In the genomic region with DNA sequence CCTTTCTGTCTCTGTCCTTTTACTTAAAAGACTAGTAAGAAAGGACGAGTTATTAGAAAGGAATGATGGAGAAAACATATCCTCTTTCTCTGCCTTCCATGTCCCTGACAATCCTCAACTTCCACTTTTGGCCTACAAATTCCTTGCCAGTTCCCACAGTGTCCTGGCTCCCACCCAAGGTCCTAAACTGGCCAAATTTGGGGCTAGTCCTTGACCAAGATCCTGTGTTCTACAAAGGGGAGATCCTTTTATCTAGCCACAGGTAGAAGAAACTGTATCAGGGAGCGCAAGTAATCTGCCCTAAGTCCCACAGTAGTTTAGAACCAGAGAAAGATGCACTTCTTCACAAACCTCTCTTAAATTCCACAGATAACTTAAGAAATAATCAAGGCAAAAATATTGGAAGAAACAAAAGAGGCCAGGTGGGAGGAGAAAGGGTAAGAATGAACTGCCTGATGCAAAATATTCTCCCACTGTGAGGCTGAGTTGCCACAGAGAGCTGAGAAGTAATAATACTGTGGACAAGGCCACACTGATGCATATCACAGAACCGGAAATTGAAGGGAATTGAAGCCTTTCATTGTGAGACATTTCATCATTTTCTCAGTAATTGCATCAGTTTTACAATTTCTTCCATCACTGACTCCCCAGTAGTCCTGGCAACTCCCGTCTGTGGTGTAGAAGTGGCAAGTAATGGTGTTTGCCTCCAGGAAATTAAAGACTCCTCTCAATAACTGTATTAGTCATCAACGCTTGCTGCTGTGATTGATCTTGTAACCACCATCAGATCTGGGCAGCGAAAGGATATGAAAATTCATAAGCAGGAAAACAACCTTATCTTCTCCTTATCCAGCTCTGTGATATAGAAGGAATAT, we compare ENCODE assay signal across 1 cellular context.
A peak's percentile ranks its signal among the peaks of the same experiment; 100 is the strongest.
TF ChIP-seq lines count a peak whose summit lies in the region.

No MANE protein-coding gene starts in this region.

TF ChIP-seq in K562, 482 proteins besides CTCF, POLR2A, EP300 and RAD21 (continued from another document and continues in another):
- TF ChIP-seq, protein P1, sequence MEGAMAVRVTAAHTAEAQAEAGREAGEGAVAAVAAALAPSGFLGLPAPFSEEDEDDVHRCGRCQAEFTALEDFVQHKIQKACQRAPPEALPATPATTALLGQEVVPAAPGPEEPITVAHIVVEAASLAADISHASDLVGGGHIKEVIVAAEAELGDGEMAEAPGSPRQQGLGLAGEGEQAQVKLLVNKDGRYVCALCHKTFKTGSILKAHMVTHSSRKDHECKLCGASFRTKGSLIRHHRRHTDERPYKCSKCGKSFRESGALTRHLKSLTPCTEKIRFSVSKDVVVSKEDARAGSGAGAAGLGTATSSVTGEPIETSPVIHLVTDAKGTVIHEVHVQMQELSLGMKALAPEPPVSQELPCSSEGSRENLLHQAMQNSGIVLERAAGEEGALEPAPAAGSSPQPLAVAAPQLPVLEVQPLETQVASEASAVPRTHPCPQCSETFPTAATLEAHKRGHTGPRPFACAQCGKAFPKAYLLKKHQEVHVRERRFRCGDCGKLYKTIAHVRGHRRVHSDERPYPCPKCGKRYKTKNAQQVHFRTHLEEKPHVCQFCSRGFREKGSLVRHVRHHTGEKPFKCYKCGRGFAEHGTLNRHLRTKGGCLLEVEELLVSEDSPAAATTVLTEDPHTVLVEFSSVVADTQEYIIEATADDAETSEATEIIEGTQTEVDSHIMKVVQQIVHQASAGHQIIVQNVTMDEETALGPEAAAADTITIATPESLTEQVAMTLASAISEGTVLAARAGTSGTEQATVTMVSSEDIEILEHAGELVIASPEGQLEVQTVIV (CRISPR knock-in tag; IDR thresholded peaks at IDR 0.05; ENCODE audit: borderline replicate concordance): no peak
- TF ChIP-seq ZNF23 (CRISPR knock-in tag; IDR thresholded peaks at IDR 0.05) (no peak), ZNF79 (CRISPR knock-in tag; IDR thresholded peaks at IDR 0.05; ENCODE audit: low read depth) (no peak), KAT7 (CRISPR knock-in tag; IDR thresholded peaks at IDR 0.05; ENCODE audit: borderline replicate concordance) (no peak), HDAC1 (IDR thresholded peaks at IDR 0.05) (no peak), SMC3 (conservative IDR thresholded peaks at IDR 0.05; ENCODE audit: insufficient read depth, low read depth, low read length) (no peak), HDAC2 (IDR thresholded peaks at IDR 0.05) (peak; percentile 74; the same call in 1 of the 2 replicates), CBX8 (IDR thresholded peaks at IDR 0.05; ENCODE audit: borderline replicate concordance, extremely low read depth, low read depth, low read length, poor library complexity, severe bottlenecking) (no peak), ZFPM2 (CRISPR knock-in tag; IDR thresholded peaks at IDR 0.05) (no peak), NR3C1 (CRISPR knock-in tag; IDR thresholded peaks at IDR 0.05) (no peak), ZFX (CRISPR knock-in tag; IDR thresholded peaks at IDR 0.05) (no peak), HMGN3 (IDR thresholded peaks at IDR 0.05; ENCODE audit: borderline replicate concordance, extremely low read depth, insufficient read length, low read depth, low read length) (no peak), RUNX1 (IDR thresholded peaks at IDR 0.05; ENCODE audit: low read depth) (no peak), ASH1L (IDR thresholded peaks at IDR 0.05; ENCODE audit: borderline replicate concordance, low read depth, partially characterized antibody) (no peak), ZNF124 (CRISPR knock-in tag; IDR thresholded peaks at IDR 0.05) (no peak)
- TF ChIP-seq, protein P2, sequence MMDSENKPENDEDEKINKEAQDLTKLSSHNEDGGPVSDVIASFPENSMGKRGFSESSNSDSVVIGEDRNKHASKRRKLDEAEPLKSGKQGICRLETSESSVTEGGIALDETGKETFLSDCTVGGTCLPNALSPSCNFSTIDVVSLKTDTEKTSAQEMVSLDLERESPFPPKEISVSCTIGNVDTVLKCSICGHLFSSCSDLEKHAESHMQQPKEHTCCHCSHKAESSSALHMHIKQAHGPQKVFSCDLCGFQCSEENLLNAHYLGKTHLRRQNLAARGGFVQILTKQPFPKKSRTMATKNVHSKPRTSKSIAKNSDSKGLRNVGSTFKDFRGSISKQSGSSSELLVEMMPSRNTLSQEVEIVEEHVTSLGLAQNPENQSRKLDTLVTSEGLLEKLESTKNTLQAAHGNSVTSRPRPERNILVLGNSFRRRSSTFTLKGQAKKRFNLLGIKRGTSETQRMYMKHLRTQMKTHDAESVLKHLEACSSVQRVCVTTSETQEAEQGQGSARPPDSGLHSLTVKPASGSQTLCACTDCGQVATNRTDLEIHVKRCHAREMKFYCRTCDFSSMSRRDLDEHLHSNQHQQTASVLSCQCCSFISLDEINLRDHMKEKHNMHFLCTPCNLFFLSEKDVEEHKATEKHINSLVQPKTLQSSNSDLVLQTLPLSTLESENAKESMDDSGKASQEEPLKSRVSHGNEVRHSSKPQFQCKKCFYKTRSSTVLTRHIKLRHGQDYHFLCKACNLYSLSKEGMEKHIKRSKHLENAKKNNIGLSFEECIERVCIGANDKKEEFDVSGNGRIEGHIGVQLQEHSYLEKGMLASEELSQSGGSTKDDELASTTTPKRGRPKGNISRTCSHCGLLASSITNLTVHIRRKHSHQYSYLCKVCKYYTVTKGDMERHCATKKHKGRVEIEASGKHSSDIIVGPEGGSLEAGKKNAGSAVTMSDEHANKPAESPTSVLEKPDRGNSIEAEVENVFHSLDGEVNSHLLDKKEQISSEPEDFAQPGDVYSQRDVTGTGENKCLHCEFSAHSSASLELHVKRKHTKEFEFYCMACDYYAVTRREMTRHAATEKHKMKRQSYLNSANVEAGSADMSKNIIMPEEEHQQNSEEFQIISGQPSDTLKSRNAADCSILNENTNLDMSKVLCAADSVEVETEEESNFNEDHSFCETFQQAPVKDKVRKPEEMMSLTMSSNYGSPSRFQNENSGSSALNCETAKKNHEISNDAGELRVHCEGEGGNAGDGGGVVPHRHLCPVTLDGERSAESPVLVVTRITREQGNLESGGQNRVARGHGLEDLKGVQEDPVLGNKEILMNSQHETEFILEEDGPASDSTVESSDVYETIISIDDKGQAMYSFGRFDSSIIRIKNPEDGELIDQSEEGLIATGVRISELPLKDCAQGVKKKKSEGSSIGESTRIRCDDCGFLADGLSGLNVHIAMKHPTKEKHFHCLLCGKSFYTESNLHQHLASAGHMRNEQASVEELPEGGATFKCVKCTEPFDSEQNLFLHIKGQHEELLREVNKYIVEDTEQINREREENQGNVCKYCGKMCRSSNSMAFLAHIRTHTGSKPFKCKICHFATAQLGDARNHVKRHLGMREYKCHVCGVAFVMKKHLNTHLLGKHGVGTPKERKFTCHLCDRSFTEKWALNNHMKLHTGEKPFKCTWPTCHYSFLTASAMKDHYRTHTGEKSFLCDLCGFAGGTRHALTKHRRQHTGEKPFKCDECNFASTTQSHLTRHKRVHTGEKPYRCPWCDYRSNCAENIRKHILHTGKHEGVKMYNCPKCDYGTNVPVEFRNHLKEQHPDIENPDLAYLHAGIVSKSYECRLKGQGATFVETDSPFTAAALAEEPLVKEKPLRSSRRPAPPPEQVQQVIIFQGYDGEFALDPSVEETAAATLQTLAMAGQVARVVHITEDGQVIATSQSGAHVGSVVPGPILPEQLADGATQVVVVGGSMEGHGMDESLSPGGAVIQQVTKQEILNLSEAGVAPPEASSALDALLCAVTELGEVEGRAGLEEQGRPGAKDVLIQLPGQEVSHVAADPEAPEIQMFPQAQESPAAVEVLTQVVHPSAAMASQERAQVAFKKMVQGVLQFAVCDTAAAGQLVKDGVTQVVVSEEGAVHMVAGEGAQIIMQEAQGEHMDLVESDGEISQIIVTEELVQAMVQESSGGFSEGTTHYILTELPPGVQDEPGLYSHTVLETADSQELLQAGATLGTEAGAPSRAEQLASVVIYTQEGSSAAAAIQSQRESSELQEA (IDR thresholded peaks at IDR 0.05; ENCODE audit: low read depth): no peak
- TF ChIP-seq, protein P3, sequence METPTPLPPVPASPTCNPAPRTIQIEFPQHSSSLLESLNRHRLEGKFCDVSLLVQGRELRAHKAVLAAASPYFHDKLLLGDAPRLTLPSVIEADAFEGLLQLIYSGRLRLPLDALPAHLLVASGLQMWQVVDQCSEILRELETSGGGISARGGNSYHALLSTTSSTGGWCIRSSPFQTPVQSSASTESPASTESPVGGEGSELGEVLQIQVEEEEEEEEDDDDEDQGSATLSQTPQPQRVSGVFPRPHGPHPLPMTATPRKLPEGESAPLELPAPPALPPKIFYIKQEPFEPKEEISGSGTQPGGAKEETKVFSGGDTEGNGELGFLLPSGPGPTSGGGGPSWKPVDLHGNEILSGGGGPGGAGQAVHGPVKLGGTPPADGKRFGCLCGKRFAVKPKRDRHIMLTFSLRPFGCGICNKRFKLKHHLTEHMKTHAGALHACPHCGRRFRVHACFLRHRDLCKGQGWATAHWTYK (CRISPR knock-in tag; IDR thresholded peaks at IDR 0.05): peak; percentile 96
- TF ChIP-seq, protein P4, sequence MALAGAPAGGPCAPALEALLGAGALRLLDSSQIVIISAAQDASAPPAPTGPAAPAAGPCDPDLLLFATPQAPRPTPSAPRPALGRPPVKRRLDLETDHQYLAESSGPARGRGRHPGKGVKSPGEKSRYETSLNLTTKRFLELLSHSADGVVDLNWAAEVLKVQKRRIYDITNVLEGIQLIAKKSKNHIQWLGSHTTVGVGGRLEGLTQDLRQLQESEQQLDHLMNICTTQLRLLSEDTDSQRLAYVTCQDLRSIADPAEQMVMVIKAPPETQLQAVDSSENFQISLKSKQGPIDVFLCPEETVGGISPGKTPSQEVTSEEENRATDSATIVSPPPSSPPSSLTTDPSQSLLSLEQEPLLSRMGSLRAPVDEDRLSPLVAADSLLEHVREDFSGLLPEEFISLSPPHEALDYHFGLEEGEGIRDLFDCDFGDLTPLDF (CRISPR knock-in tag; IDR thresholded peaks at IDR 0.05): no peak
- TF ChIP-seq, protein P5, sequence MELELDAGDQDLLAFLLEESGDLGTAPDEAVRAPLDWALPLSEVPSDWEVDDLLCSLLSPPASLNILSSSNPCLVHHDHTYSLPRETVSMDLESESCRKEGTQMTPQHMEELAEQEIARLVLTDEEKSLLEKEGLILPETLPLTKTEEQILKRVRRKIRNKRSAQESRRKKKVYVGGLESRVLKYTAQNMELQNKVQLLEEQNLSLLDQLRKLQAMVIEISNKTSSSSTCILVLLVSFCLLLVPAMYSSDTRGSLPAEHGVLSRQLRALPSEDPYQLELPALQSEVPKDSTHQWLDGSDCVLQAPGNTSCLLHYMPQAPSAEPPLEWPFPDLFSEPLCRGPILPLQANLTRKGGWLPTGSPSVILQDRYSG (tag; conservative IDR thresholded peaks at IDR 0.05; ENCODE audit: low read depth): no peak
- TF ChIP-seq, protein P6, sequence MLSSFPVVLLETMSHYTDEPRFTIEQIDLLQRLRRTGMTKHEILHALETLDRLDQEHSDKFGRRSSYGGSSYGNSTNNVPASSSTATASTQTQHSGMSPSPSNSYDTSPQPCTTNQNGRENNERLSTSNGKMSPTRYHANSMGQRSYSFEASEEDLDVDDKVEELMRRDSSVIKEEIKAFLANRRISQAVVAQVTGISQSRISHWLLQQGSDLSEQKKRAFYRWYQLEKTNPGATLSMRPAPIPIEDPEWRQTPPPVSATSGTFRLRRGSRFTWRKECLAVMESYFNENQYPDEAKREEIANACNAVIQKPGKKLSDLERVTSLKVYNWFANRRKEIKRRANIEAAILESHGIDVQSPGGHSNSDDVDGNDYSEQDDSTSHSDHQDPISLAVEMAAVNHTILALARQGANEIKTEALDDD (IDR thresholded peaks at IDR 0.05): no peak
- TF ChIP-seq, protein P7, sequence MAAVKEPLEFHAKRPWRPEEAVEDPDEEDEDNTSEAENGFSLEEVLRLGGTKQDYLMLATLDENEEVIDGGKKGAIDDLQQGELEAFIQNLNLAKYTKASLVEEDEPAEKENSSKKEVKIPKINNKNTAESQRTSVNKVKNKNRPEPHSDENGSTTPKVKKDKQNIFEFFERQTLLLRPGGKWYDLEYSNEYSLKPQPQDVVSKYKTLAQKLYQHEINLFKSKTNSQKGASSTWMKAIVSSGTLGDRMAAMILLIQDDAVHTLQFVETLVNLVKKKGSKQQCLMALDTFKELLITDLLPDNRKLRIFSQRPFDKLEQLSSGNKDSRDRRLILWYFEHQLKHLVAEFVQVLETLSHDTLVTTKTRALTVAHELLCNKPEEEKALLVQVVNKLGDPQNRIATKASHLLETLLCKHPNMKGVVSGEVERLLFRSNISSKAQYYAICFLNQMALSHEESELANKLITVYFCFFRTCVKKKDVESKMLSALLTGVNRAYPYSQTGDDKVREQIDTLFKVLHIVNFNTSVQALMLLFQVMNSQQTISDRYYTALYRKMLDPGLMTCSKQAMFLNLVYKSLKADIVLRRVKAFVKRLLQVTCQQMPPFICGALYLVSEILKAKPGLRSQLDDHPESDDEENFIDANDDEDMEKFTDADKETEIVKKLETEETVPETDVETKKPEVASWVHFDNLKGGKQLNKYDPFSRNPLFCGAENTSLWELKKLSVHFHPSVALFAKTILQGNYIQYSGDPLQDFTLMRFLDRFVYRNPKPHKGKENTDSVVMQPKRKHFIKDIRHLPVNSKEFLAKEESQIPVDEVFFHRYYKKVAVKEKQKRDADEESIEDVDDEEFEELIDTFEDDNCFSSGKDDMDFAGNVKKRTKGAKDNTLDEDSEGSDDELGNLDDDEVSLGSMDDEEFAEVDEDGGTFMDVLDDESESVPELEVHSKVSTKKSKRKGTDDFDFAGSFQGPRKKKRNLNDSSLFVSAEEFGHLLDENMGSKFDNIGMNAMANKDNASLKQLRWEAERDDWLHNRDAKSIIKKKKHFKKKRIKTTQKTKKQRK (IDR thresholded peaks at IDR 0.05; ENCODE audit: borderline replicate concordance, low read depth, low read length): no peak
- TF ChIP-seq, protein P8, sequence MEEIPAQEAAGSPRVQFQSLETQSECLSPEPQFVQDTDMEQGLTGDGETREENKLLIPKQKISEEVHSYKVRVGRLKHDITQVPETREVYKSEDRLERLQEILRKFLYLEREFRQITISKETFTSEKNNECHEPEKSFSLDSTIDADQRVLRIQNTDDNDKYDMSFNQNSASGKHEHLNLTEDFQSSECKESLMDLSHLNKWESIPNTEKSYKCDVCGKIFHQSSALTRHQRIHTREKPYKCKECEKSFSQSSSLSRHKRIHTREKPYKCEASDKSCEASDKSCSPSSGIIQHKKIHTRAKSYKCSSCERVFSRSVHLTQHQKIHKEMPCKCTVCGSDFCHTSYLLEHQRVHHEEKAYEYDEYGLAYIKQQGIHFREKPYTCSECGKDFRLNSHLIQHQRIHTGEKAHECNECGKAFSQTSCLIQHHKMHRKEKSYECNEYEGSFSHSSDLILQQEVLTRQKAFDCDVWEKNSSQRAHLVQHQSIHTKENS (CRISPR knock-in tag; IDR thresholded peaks at IDR 0.05): no peak
- TF ChIP-seq, protein P9, sequence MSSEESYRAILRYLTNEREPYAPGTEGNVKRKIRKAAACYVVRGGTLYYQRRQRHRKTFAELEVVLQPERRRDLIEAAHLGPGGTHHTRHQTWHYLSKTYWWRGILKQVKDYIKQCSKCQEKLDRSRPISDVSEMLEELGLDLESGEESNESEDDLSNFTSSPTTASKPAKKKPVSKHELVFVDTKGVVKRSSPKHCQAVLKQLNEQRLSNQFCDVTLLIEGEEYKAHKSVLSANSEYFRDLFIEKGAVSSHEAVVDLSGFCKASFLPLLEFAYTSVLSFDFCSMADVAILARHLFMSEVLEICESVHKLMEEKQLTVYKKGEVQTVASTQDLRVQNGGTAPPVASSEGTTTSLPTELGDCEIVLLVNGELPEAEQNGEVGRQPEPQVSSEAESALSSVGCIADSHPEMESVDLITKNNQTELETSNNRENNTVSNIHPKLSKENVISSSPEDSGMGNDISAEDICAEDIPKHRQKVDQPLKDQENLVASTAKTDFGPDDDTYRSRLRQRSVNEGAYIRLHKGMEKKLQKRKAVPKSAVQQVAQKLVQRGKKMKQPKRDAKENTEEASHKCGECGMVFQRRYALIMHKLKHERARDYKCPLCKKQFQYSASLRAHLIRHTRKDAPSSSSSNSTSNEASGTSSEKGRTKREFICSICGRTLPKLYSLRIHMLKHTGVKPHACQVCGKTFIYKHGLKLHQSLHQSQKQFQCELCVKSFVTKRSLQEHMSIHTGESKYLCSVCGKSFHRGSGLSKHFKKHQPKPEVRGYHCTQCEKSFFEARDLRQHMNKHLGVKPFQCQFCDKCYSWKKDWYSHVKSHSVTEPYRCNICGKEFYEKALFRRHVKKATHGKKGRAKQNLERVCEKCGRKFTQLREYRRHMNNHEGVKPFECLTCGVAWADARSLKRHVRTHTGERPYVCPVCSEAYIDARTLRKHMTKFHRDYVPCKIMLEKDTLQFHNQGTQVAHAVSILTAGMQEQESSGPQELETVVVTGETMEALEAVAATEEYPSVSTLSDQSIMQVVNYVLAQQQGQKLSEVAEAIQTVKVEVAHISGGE (CRISPR knock-in tag; IDR thresholded peaks at IDR 0.05): no peak
